In genomic region chr2:160241251-160242137, GRCh38 we compare ENCODE assay signal across 9 cellular contexts. TPM values are rescaled to one million over a fixed set of nuclear protein-coding genes. Genes with fewer than 3 reads are reported as not detected.
DNase-seq lines count a peak whose midpoint lies in the region; ATAC-seq and TF ChIP-seq lines count a peak whose summit lies in the region.
"Had no signal": no experiment of that assay in that cellular context is flagged by ENCODE, and none has a peak within 500 bp of the region (broad histone marks: within the 10 kb centered on the region; RNA-seq: fewer than 3 reads in every experiment).

No MANE protein-coding gene starts in this region.

- H3K27me3 Mint-ChIP-seq in activated CD8-positive, alpha-beta memory T cell treated with anti-CD3 and anti-CD28 coated beads, Interleukin-2, amount 10 ng/mL, durations not matched to agents 7 days and 5 days = peaks cover 7% of the 10 kb centered on the region

- no peak for TF ChIP-seq CTCF in body of pancreas (IDR thresholded peaks at IDR 0.05)

- H3K4me2 ChIP-seq in neuronal stem cell (ENCODE audit: insufficient read depth, low read length, poor library complexity, severe bottlenecking) = no peak overlapping the region

- DNase-seq in activated CD8-positive, alpha-beta memory T cell treated with anti-CD3 and anti-CD28 coated beads, Interleukin-2, amount 10 ng/mL, durations not matched to agents 7 days and 5 days = peak; percentile 33
- DNase-seq in activated CD8-positive, alpha-beta memory T cell treated with anti-CD3 and anti-CD28 coated beads for 24 hours = no peak
- DNase-seq in body of pancreas = peak; percentile 47 to 86 (median 66)
- DNase-seq in kidney glomerular epithelial cell (lab: John Stamatoyannopoulos, UW) = peak; percentile 83
- DNase-seq in UCSD-AML1 (lab: John Stamatoyannopoulos, UW; ENCODE audit: unreplicated experiment) = no peak
- DNase-seq in activated gamma-delta T cell (lab: John Stamatoyannopoulos, UW) = no peak
- DNase-seq in neuronal stem cell (ENCODE audit: low spot score) = no peak
- DNase-seq: AML-193 had no signal

- intact Hi-C loops in body of pancreas (cut with DNase I) = no loop called here

- no peak overlapping the region for H3K4ac ChIP-seq in neuronal stem cell (ENCODE audit: low read length)

- CTCF ChIA-PET in activated CD8-positive, alpha-beta memory T cell treated with anti-CD3 and anti-CD28 coated beads, Interleukin-2, amount 10 ng/mL, durations not matched to agents 7 days and 5 days (lab: Charles Lee) = interaction anchor here (1.2 kb wide), 1 partner anchor 29 kb away, joined by 3 read pairs; no protein-coding TSS in a partner anchor

- no peak overlapping the region for H2BK15ac ChIP-seq in neuronal stem cell (ENCODE audit: low read length)

- no peaks in the 10 kb centered on the region for H3K27me3 ChIP-seq in body of pancreas
- no peaks in the 10 kb centered on the region for H3K27me3 ChIP-seq in neuronal stem cell (ENCODE audit: control insufficient read depth in 3 of 3, insufficient read depth in 3 of 3, low read depth in 1 of 3, low read length in 3 of 3)

- no peak overlapping the region for H3K4me3 ChIP-seq in body of pancreas
- no peak overlapping the region for H3K4me3 ChIP-seq in neuronal stem cell (ENCODE audit: low read length in 2 of 2)

- H3K14ac ChIP-seq in neuronal stem cell (ENCODE audit: low read length) = no peak overlapping the region

- no peaks in the 10 kb centered on the region for H3K36me3 Mint-ChIP-seq in activated CD8-positive, alpha-beta memory T cell treated with anti-CD3 and anti-CD28 coated beads, Interleukin-2, amount 10 ng/mL, durations not matched to agents 7 days and 5 days

- H3K79me1 ChIP-seq in neuronal stem cell (ENCODE audit: low read depth, low read length) = no peaks in the 10 kb centered on the region

- H4K8ac ChIP-seq in neuronal stem cell (ENCODE audit: low read depth, low read length) = no peak overlapping the region

- H3K23ac ChIP-seq in neuronal stem cell (ENCODE audit: low read depth, low read length, poor library complexity) = no peak overlapping the region

- H2AK5ac ChIP-seq in neuronal stem cell (ENCODE audit: low read depth, low read length) = no peak overlapping the region

- H2BK5ac ChIP-seq in neuronal stem cell (ENCODE audit: low read length) = no peak overlapping the region

- H2BK12ac ChIP-seq in neuronal stem cell (ENCODE audit: low read length) = no peak overlapping the region

- H3K27ac Mint-ChIP-seq in activated CD8-positive, alpha-beta memory T cell treated with anti-CD3 and anti-CD28 coated beads, Interleukin-2, amount 10 ng/mL, durations not matched to agents 7 days and 5 days = no peak overlapping the region

- no peak for TF ChIP-seq POLR2A in body of pancreas (IDR thresholded peaks at IDR 0.05)

- H3K4me1 Mint-ChIP-seq in activated CD8-positive, alpha-beta memory T cell treated with anti-CD3 and anti-CD28 coated beads, Interleukin-2, amount 10 ng/mL, durations not matched to agents 7 days and 5 days = no peaks in the 10 kb centered on the region

- H2BK120ac ChIP-seq in neuronal stem cell (ENCODE audit: low read depth, low read length) = no peak overlapping the region

- H3K4me3 Mint-ChIP-seq in activated CD8-positive, alpha-beta memory T cell treated with anti-CD3 and anti-CD28 coated beads, Interleukin-2, amount 10 ng/mL, durations not matched to agents 7 days and 5 days = no peak overlapping the region

- H3K36me3 ChIP-seq in body of pancreas (replicated peaks in 1 of 2; ENCODE audit: insufficient read depth in 1 of 2, low read depth in 2 of 2) (no peaks in the 10 kb centered on the region), neuronal stem cell (replicated peaks in 1 of 2; ENCODE audit: control insufficient read depth in 2 of 2, insufficient read depth in 2 of 2, low read length in 2 of 2) (no peaks in the 10 kb centered on the region)

- no peak overlapping the region for H2AFZ ChIP-seq in neuronal stem cell (ENCODE audit: low read length)

- WGBS in body of pancreas, 2 donors = 52 to 64% methylated on average over 4 of the region's 4 CpGs
- no CpG with 5 or more reads among the region's 4 CpGs for WGBS in neuronal stem cell (ENCODE audit: extremely low coverage in 2 of 2, insufficient read length in 2 of 2, insufficient replicate concordance in 1 of 2), 2 donors

- H3K27ac ChIP-seq in body of pancreas (peak overlapping the region in 3 of 4 donors; percentile 41 to 65 (median 59)), neuronal stem cell (replicated peaks; ENCODE audit: low read length) (no peak overlapping the region)

- no peaks in the 10 kb centered on the region for H3K9me3 Mint-ChIP-seq in activated CD8-positive, alpha-beta memory T cell treated with anti-CD3 and anti-CD28 coated beads, Interleukin-2, amount 10 ng/mL, durations not matched to agents 7 days and 5 days (ENCODE audit: low read depth)

- no peak overlapping the region for H3K18ac ChIP-seq in neuronal stem cell (ENCODE audit: low read length)

- H3K9me3 ChIP-seq in body of pancreas (no peaks in the 10 kb centered on the region), neuronal stem cell (replicated peaks in 1 of 2; ENCODE audit: control insufficient read depth in 2 of 2, insufficient read depth in 1 of 2, low read depth in 1 of 2, low read length in 2 of 2) (no peaks in the 10 kb centered on the region)

- no peak overlapping the region for H3K9ac ChIP-seq in neuronal stem cell (ENCODE audit: low read depth, low read length, poor library complexity)

- H4K91ac ChIP-seq in neuronal stem cell (ENCODE audit: low read depth, low read length, poor library complexity) = no peak overlapping the region

- H3K4me1 ChIP-seq in body of pancreas (peaks cover 21% of the 10 kb centered on the region), neuronal stem cell (ENCODE audit: control insufficient read depth in 2 of 2, insufficient read depth in 1 of 2, low read depth in 1 of 2, low read length in 2 of 2) (peaks cover 0 to 2% of the 10 kb centered on the region in 2 donors)

- no peak for ATAC-seq in activated CD8-positive, alpha-beta memory T cell treated with anti-CD3 and anti-CD28 coated beads, Interleukin-2, amount 10 ng/mL, durations not matched to agents 7 days and 5 days
- ATAC-seq in body of pancreas = peak; percentile 86
- no peak for ATAC-seq in GM18873 (IDR thresholded peaks at IDR 0.05; ENCODE audit: low FRiP score, unreplicated experiment)

RNA-seq across cellular contexts. Expression of gene ITGB6, which starts 41.4 kb away (rescaled TPM):
- not detected for total RNA-seq in activated CD8-positive, alpha-beta memory T cell treated with anti-CD3 and anti-CD28 coated beads, Interleukin-2, amount 10 ng/mL, durations not matched to agents 7 days and 5 days
- total RNA-seq in body of pancreas = 1 to 10 TPM; 5.3 to 9.9 TPM
- polyA plus RNA-seq in neuronal stem cell (2013, experiment 1 of 2) = not detected
- not detected for polyA plus RNA-seq in neuronal stem cell (2013, experiment 2 of 2)

Comparison
In these comparisons a context has a peak if more than half of its experiments do, and no peak if none do; other contexts are left out.
1. DNase-seq: peak in activated CD8-positive, alpha-beta memory T cell treated with anti-CD3 and anti-CD28 coated beads, Interleukin-2, amount 10 ng/mL, durations not matched to agents 7 days and 5 days (single experiment), body of pancreas (4 of 4) and kidney glomerular epithelial cell (single experiment); none in activated CD8-positive, alpha-beta memory T cell treated with anti-CD3 and anti-CD28 coated beads for 24 hours (single experiment), UCSD-AML1 (single experiment), activated gamma-delta T cell (single experiment) and neuronal stem cell (single experiment).
2. RNA of gene ITGB6, which starts 41.4 kb away (total RNA-seq): 5.3 to 9.9 TPM in body of pancreas; not detected in activated CD8-positive, alpha-beta memory T cell treated with anti-CD3 and anti-CD28 coated beads, Interleukin-2, amount 10 ng/mL, durations not matched to agents 7 days and 5 days; every median in the first group is over 4 times any median in the second.